14 cellular contexts compared by ENCODE assay signal in the genomic region with DNA sequence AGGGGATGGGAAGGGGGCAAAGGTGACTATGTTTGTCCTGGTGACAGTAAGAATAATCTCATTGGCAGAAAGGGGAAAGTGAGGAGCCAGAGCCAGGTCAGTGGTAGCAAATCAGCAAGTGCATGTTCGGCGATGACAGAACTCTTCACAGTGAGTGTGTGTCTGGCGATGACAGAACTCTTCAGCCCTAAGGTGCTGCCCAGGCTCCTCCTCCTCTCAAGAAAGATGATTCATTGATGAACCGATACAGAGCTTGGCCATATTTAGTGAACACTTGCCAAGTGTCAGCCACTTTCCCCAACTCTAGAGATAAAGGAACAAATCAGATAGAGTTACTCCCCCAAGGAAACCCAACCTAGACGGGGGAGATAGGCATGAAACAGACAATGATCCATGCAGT.
DNase-seq lines count a peak whose midpoint lies in the region; ATAC-seq and TF ChIP-seq lines count a peak whose summit lies in the region.
"Had no signal": no experiment of that assay in that cellular context is flagged by ENCODE, and none has a peak within 500 bp of the region (broad histone marks: within the 10 kb centered on the region; RNA-seq: fewer than 3 reads in every experiment).

No MANE protein-coding gene starts in this region.

- H3K79me2 ChIP-seq in PC-3 (ENCODE audit: low read length): no peaks in the 10 kb centered on the region
- H3K79me2 ChIP-seq: parathyroid adenoma had no signal

- H3K4me1 ChIP-seq in right atrium auricular region (no peaks in the 10 kb centered on the region), PC-3 (ENCODE audit: insufficient read depth, low read length) (peaks cover 5% of the 10 kb centered on the region; the same call in 1 of the 2 replicates)
- H3K4me1 ChIP-seq: parathyroid adenoma had no signal

- CTCF ChIA-PET in PC-3 (lab: Charles Lee): no interaction called here

- H3K36me3 Mint-ChIP-seq in effector memory CD8-positive, alpha-beta T cell (ENCODE audit: insufficient read depth): no peaks in the 10 kb centered on the region
- no peaks in the 10 kb centered on the region for H3K36me3 Mint-ChIP-seq in naive thymus-derived CD8-positive, alpha-beta T cell

- intact Hi-C loops in Right ventricle myocardium superior (cut with DNase I): no loop called here
- intact Hi-C loops in PC-3 (cut with micrococcal nuclease): no loop called here

- no peaks in the 10 kb centered on the region for H3F3A ChIP-seq in PC-3 (ENCODE audit: low read length, unreplicated experiment)

- DNase-seq in Right ventricle myocardium superior (no peak), right atrium auricular region (ENCODE audit: low spot score) (no peak), PC-3 (peak; percentile 54), substantia nigra (lab: John Stamatoyannopoulos, UW) (no peak)
- no peak for DNase-seq in effector memory CD8-positive, alpha-beta T cell
- DNase-seq in stimulated activated naive CD8-positive, alpha-beta T cell treated with anti-CD3 and anti-CD28 coated beads, Interleukin-15, Interleukin-2, amounts not matched to agents 100 U/mL and 50 U/mL, for 24 hours: no peak
- no peak for DNase-seq in naive thymus-derived CD8-positive, alpha-beta T cell
- DNase-seq: left colon, NCI-H1105 treated with DMSO at 0.1 percent for 48 hours, SIG-M5, T-helper 9 cell had no signal

- H3K27ac ChIP-seq in right atrium auricular region (no peak overlapping the region), PC-3 (ENCODE audit: low read length) (no peak overlapping the region), substantia nigra (ENCODE audit: low read depth, low read length, poor library complexity, severe bottlenecking) (no peak overlapping the region)
- H3K27ac ChIP-seq: parathyroid adenoma had no signal

- ATAC-seq in Right ventricle myocardium superior (ENCODE audit: poor library complexity) (peak; percentile 93), PC-3 (no peak), HG03139 (IDR thresholded peaks at IDR 0.05; ENCODE audit: unreplicated experiment) (no peak)
- peak; percentile 49 for ATAC-seq in effector memory CD8-positive, alpha-beta T cell (replicated peaks)
- ATAC-seq in stimulated activated naive CD8-positive, alpha-beta T cell treated with anti-CD3 and anti-CD28 coated beads, Interleukin-15, Interleukin-2, amounts not matched to agents 100 U/mL and 50 U/mL, for 24 hours: peak; percentile 65
- no peak for ATAC-seq in naive thymus-derived CD8-positive, alpha-beta T cell
- ATAC-seq: left colon had no signal

- no peak for TF ChIP-seq CTCF in right atrium auricular region (IDR thresholded peaks at IDR 0.05)
- no peak for TF ChIP-seq CTCF in PC-3 (conservative IDR thresholded peaks at IDR 0.05; ENCODE audit: low read depth, low read length)

- H3K9me3 Mint-ChIP-seq in effector memory CD8-positive, alpha-beta T cell: no peaks in the 10 kb centered on the region
- peaks cover 0 to 3% (median 0%) of the 10 kb centered on the region in 9 donors for H3K9me3 Mint-ChIP-seq in naive thymus-derived CD8-positive, alpha-beta T cell
- H3K9me3 Mint-ChIP-seq: IgD-negative memory B cell had no signal

- POLR2A ChIA-PET in PC-3 (lab: Charles Lee; ENCODE audit: unreplicated experiment): no interaction called here
- POLR2A ChIA-PET in naive thymus-derived CD8-positive, alpha-beta T cell (lab: Charles Lee): no interaction called here

- H3K4me2 ChIP-seq in PC-3 (ENCODE audit: low read length): no peak overlapping the region

- H2AFZ ChIP-seq in PC-3 (ENCODE audit: low read length): no peak overlapping the region
- H2AFZ ChIP-seq: parathyroid adenoma had no signal

- BruUV-seq in PC-3 (replicated peaks; lab: Mats Ljungman, UMichigan): no TSS peak

- no peak overlapping the region for H3K9ac ChIP-seq in PC-3 (ENCODE audit: low read length)
- H3K9ac ChIP-seq: parathyroid adenoma had no signal

- no peaks in the 10 kb centered on the region for H3K36me3 ChIP-seq in right atrium auricular region
- no peaks in the 10 kb centered on the region for H3K36me3 ChIP-seq in PC-3 (ENCODE audit: low read depth, low read length)

- no peaks in the 10 kb centered on the region for H4K20me1 ChIP-seq in PC-3 (ENCODE audit: low read length)

- no peak overlapping the region for H3K4me3 ChIP-seq in right atrium auricular region
- no peak overlapping the region for H3K4me3 ChIP-seq in PC-3 (ENCODE audit: low read length)

- no peak overlapping the region for H3K4me3 Mint-ChIP-seq in effector memory CD8-positive, alpha-beta T cell
- H3K4me3 Mint-ChIP-seq in naive thymus-derived CD8-positive, alpha-beta T cell: no peak overlapping the region
- H3K4me3 Mint-ChIP-seq: IgD-negative memory B cell had no signal

- H3K9me2 ChIP-seq in PC-3 (replicated peaks; ENCODE audit: low read length): no peaks in the 10 kb centered on the region

- no peak overlapping the region for H3K27ac Mint-ChIP-seq in effector memory CD8-positive, alpha-beta T cell
- peak overlapping the region in 1 of 10 donors; percentile 9 for H3K27ac Mint-ChIP-seq in naive thymus-derived CD8-positive, alpha-beta T cell
- H3K27ac Mint-ChIP-seq: IgD-negative memory B cell had no signal

- H3K9me3 ChIP-seq in right atrium auricular region: no peaks in the 10 kb centered on the region
- H3K9me3 ChIP-seq in PC-3 (ENCODE audit: low read length): no peaks in the 10 kb centered on the region

- H3K4me1 Mint-ChIP-seq in effector memory CD8-positive, alpha-beta T cell (ENCODE audit: low read depth in 2 of 2): peaks cover 16 to 24% of the 10 kb centered on the region in 2 donors
- H3K4me1 Mint-ChIP-seq in naive thymus-derived CD8-positive, alpha-beta T cell: peaks cover 10 to 31% (median 28%) of the 10 kb centered on the region in 4 donors

- H3K27me3 ChIP-seq in right atrium auricular region (no peaks in the 10 kb centered on the region), PC-3 (ENCODE audit: low read length) (no peaks in the 10 kb centered on the region)

- H3K27me3 Mint-ChIP-seq in effector memory CD8-positive, alpha-beta T cell: peaks cover 6 to 24% of the 10 kb centered on the region in 2 donors
- peaks cover 0 to 4% (median 0%) of the 10 kb centered on the region in 5 donors for H3K27me3 Mint-ChIP-seq in naive thymus-derived CD8-positive, alpha-beta T cell

Comparison
In these comparisons a context has a peak if more than half of its experiments do, and no peak if none do; other contexts are left out.
1. ATAC-seq: peak in Right ventricle myocardium superior (single experiment), effector memory CD8-positive, alpha-beta T cell (single experiment) and stimulated activated naive CD8-positive, alpha-beta T cell treated with anti-CD3 and anti-CD28 coated beads, Interleukin-15, Interleukin-2, amounts not matched to agents 100 U/mL and 50 U/mL, for 24 hours (single experiment); none in PC-3 (single experiment), naive thymus-derived CD8-positive, alpha-beta T cell (0 of 2) and HG03139 (single experiment).